ENCODE assay signal across 8 cellular contexts in genomic region chr16:85253127-85253941, GRCh38.
DNase-seq lines count a peak whose midpoint lies in the region; ATAC-seq, FAIRE-seq and TF ChIP-seq lines count a peak whose summit lies in the region.

No MANE protein-coding gene starts in this region.

- H3K36me3 Mint-ChIP-seq in activated T-cell treated with anti-CD3 and anti-CD28 coated beads, Interleukin-2, amount 50 U/mL, for 24 hours (ENCODE audit: low read depth) = no peaks in the 10 kb centered on the region

- H3K9me3 Mint-ChIP-seq in activated T-cell treated with anti-CD3 and anti-CD28 coated beads, Interleukin-2, amount 50 U/mL, for 24 hours = no peaks in the 10 kb centered on the region

- H3K4me3 ChIP-seq in fibroblast of mammary gland (ENCODE audit: control insufficient read depth, low read depth, low read length) (no peak overlapping the region), tibial artery (no peak overlapping the region)

- FAIRE-seq in GM19239 (lab: Jason Lieb, UNC) = peak; percentile 78

- peak; percentile 35 for ATAC-seq in omental fat pad (ENCODE audit: low FRiP score)

- H3K4me3 Mint-ChIP-seq in activated T-cell treated with anti-CD3 and anti-CD28 coated beads, Interleukin-2, amount 50 U/mL, for 24 hours = no peak overlapping the region

- H3K4me1 ChIP-seq in tibial artery = peaks cover 0 to 14% (median 7%) of the 10 kb centered on the region in 4 donors

- no peaks in the 10 kb centered on the region for H3K36me3 ChIP-seq in tibial artery

- no peak overlapping the region for H3K27ac Mint-ChIP-seq in activated T-cell treated with anti-CD3 and anti-CD28 coated beads, Interleukin-2, amount 50 U/mL, for 24 hours

- peak; percentile 87 for DNase-seq in AG08396 (ENCODE audit: low spot score)
- DNase-seq in GM19239 (ENCODE audit: insufficient read length, low spot score) = peak; percentile 97
- peak; percentile 56 for DNase-seq in NCI-H524 treated with DMSO at 0.1 percent for 48 hours (lab: John Stamatoyannopoulos, UW)
- peak; percentile 79 for DNase-seq in activated T-cell treated with anti-CD3 and anti-CD28 coated beads, Interleukin-2, amount 50 U/mL, for 24 hours
- DNase-seq in fibroblast of mammary gland (ENCODE audit: low read depth) = peak; percentile 31
- no peak for DNase-seq in omental fat pad (ENCODE audit: low spot score)
- no peak for DNase-seq in tibial artery
- no peak for DNase-seq in cerebellar nuclear complex (lab: John Stamatoyannopoulos, UW)

- peaks cover 2% of the 10 kb centered on the region for H3K4me1 Mint-ChIP-seq in activated T-cell treated with anti-CD3 and anti-CD28 coated beads, Interleukin-2, amount 50 U/mL, for 24 hours (ENCODE audit: low read depth)

- intact Hi-C loops in tibial artery (cut with DNase I; ENCODE audit: low total_unique reads) = no loop called here

- TF ChIP-seq CTCF in fibroblast of mammary gland (conservative IDR thresholded peaks at IDR 0.05; ENCODE audit: control insufficient read depth, insufficient read depth, low read depth, low read length) (peak; percentile 75), omental fat pad (IDR thresholded peaks at IDR 0.05) (peak in 1 of 3 donors; percentile 6), tibial artery (IDR thresholded peaks at IDR 0.05) (peak; percentile 85 to 97)

- H3K27me3 ChIP-seq in tibial artery = peaks cover 0 to 4% of the 10 kb centered on the region in 2 donors

- H3K27ac ChIP-seq in tibial artery = no peak overlapping the region

- no peaks in the 10 kb centered on the region for H3K9me3 ChIP-seq in tibial artery

- peaks cover 8% of the 10 kb centered on the region for H3K27me3 Mint-ChIP-seq in activated T-cell treated with anti-CD3 and anti-CD28 coated beads, Interleukin-2, amount 50 U/mL, for 24 hours

Comparison
In these comparisons a context has a peak if more than half of its experiments do, and no peak if none do; other contexts are left out.
1. DNase-seq: peak in AG08396 (single experiment), GM19239 (single experiment), NCI-H524 treated with DMSO at 0.1 percent for 48 hours (single experiment), activated T-cell treated with anti-CD3 and anti-CD28 coated beads, Interleukin-2, amount 50 U/mL, for 24 hours (single experiment) and fibroblast of mammary gland (single experiment); none in omental fat pad (single experiment), tibial artery (0 of 2) and cerebellar nuclear complex (0 of 2).